8 cellular contexts compared by ENCODE assay signal in the genomic region with DNA sequence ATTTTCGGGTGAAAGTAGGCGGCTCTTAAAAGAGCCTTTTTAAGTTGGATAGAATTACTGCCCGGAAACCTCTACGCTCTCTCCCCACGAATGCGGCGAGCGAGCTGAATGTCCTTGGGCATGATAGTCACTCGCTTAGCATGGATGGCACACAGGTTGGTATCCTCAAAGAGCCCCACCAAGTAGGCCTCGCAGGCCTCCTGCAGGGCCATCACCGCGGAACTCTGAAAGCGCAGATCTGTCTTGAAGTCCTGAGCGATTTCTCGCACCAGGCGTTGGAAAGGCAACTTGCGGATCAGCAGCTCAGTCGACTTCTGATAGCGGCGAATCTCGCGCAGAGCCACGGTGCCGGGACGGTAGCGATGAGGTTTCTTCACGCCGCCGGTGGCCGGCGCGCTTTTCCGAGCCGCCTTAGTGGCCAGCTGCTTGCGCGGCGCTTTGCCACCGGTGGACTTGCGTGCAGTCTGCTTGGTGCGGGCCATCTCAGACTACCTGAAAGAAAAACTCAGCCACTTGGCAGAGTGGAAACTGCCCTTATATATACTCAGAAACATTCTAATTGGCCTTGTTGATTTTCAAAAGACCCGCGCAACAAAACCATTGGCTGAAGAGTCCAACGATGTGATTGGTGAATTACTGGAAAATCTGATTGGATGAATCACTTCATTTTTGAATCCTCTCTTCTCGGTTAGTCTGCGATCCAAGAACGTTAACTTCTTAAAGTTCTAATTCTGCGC.
DNase-seq lines count a peak whose midpoint lies in the region; ATAC-seq, FAIRE-seq and TF ChIP-seq lines count a peak whose summit lies in the region.

No MANE protein-coding gene starts in this region.

- H3K36me3 Mint-ChIP-seq in natural killer cell = no peaks in the 10 kb centered on the region

- no peaks in the 10 kb centered on the region for H3K9me3 Mint-ChIP-seq in natural killer cell

- H3K27ac Mint-ChIP-seq in natural killer cell = no peak overlapping the region

- H3K4me1 Mint-ChIP-seq in natural killer cell = peaks cover 14 to 21% of the 10 kb centered on the region in 2 donors

- H3K4me3 Mint-ChIP-seq in natural killer cell = no peak overlapping the region

- H3K27me3 Mint-ChIP-seq in natural killer cell (ENCODE audit: low read depth in 2 of 2) = no peaks in the 10 kb centered on the region

- H3K4me1 ChIP-seq in Panc1 (ENCODE audit: control insufficient read depth, insufficient read depth, low read length) = peaks cover 7% of the 10 kb centered on the region
- peaks cover 0 to 25% (median 20%) of the 10 kb centered on the region in 5 donors for H3K4me1 ChIP-seq in subcutaneous abdominal adipose tissue (ENCODE audit: control insufficient read depth in 5 of 5, insufficient read depth in 5 of 5, low read length in 5 of 5)

- H3K36me3 ChIP-seq in Panc1 (ENCODE audit: control insufficient read depth, insufficient read depth, low read length) = no peaks in the 10 kb centered on the region
- H3K36me3 ChIP-seq in subcutaneous abdominal adipose tissue (ENCODE audit: control insufficient read depth in 5 of 5, insufficient read depth in 5 of 5, low read length in 5 of 5) = no peaks in the 10 kb centered on the region

- no peaks in the 10 kb centered on the region for H3K9me3 ChIP-seq in Panc1 (ENCODE audit: control insufficient read depth, insufficient read depth, low read depth, low read length)
- peaks cover 0 to 3% (median 0%) of the 10 kb centered on the region in 5 donors for H3K9me3 ChIP-seq in subcutaneous abdominal adipose tissue (ENCODE audit: control insufficient read depth in 5 of 5, low read length in 5 of 5)

- in situ Hi-C loops in Panc1 (cut with HindIII; ENCODE audit: low pct_unique_long_range_greater_than_20kb, low sequenced_read_pairs) = no loop called here

- TF ChIP-seq CTCF in Panc1 (IDR thresholded peaks at IDR 0.05) (no peak), natural killer cell (IDR thresholded peaks at IDR 0.05) (no peak)

- no peaks in the 10 kb centered on the region for H3K27me3 ChIP-seq in Panc1 (ENCODE audit: control insufficient read depth, insufficient read depth, low read length)
- H3K27me3 ChIP-seq in subcutaneous abdominal adipose tissue (ENCODE audit: control insufficient read depth in 5 of 5, insufficient read depth in 4 of 5, low read length in 5 of 5) = peaks cover 12 to 38% (median 13%) of the 10 kb centered on the region in 5 donors

- H3K27ac ChIP-seq in Panc1 (ENCODE audit: low read length) = peak overlapping the region; percentile 89
- peak overlapping the region; percentile 27 for H3K27ac ChIP-seq in subcutaneous abdominal adipose tissue (ENCODE audit: low read depth, low read length)

- intact Hi-C loops in Panc1 (cut with micrococcal nuclease; ENCODE audit: unreplicated experiment) (loop anchor here (5.0 kb wide), 1 partner anchor 54 kb away; a partner anchor contains a TSS), natural killer cell (cut with micrococcal nuclease) (loop anchor here (5.0 kb wide), 3 partner anchors 39 to 229 kb away; a partner anchor contains a TSS)

- BruUV-seq in Panc1 (replicated peaks; lab: Mats Ljungman, UMichigan) = no TSS peak

- H3K4me3 ChIP-seq in Panc1 (ENCODE audit: low read depth in 2 of 2, low read length in 2 of 2) (peak overlapping the region in 1 of 2 experiments; percentile 61; a peak in 1 of 4 replicates), subcutaneous abdominal adipose tissue (ENCODE audit: low read depth in 1 of 5, low read length in 5 of 5) (peak overlapping the region; percentile 49 to 85 (median 70))

- POLR2A ChIA-PET in Panc1 (lab: Charles Lee) = interaction anchor here (2.3 kb wide), 1 partner anchor 37 kb away, joined by 10 read pairs; a partner anchor contains a TSS

- FAIRE-seq in A204.1 (lab: Jason Lieb, UNC) = peak; percentile 98

- H3K9ac ChIP-seq in subcutaneous abdominal adipose tissue (ENCODE audit: low read length in 5 of 5) = peak overlapping the region in 1 of 5 donors; percentile 60

- DNase-seq in Panc1 (ENCODE audit: low read depth, low spot score) (no peak), activated T-helper 1 cell treated with Interleukin-2 at 50 U/mL for 16 hours (ENCODE audit: low read depth) (peak; percentile 50), fibroblast of gingiva (ENCODE audit: low read depth) (peak; percentile 75), natural killer cell (peak; percentile 78)

- CTCF ChIA-PET in Panc1 (lab: Charles Lee) = no interaction called here

- ATAC-seq in GM18858 (IDR thresholded peaks at IDR 0.05; ENCODE audit: unreplicated experiment) = peak; percentile 30
- peak; percentile 26 for ATAC-seq in HG03196 (IDR thresholded peaks at IDR 0.05; ENCODE audit: unreplicated experiment)
- no peak for ATAC-seq in Panc1
- peak in 2 of 3 donors; percentile 17 to 20 for ATAC-seq in natural killer cell
